Comparison of ENCODE assay signal across 8 cellular contexts in genomic region chr5:115415143-115415491, GRCh38.
A peak's percentile ranks its signal among the peaks of the same experiment; 100 is the strongest.
DNase-seq lines count a peak whose midpoint lies in the region; ATAC-seq and TF ChIP-seq lines count a peak whose summit lies in the region.

No MANE protein-coding gene starts in this region.

- intact Hi-C loops in mucosa of descending colon (cut with DNase I, micrococcal nuclease) (no loop called here), sigmoid colon (cut with DNase I) (no loop called here)

- no peak for TF ChIP-seq POLR2A in sigmoid colon (IDR thresholded peaks at IDR 0.05)

- peak overlapping the region in 1 of 4 donors; percentile 22 for H3K27ac ChIP-seq in sigmoid colon

- peaks cover 51% of the 10 kb centered on the region for H3K4me1 ChIP-seq in mucosa of descending colon (ENCODE audit: low read depth)
- peaks cover 0 to 16% (median 7%) of the 10 kb centered on the region in 4 donors for H3K4me1 ChIP-seq in sigmoid colon

- no peaks in the 10 kb centered on the region for H3K27me3 ChIP-seq in sigmoid colon

- H3K4me3 ChIP-seq in astrocyte of the cerebellum (ENCODE audit: low read depth, low read length) (no peak overlapping the region), mucosa of descending colon (no peak overlapping the region), sigmoid colon (no peak overlapping the region)

- in situ Hi-C loops in astrocyte of the cerebellum (cut with HindIII; ENCODE audit: low sequenced_read_pairs): no loop called here

- no peak for TF ChIP-seq EP300 in sigmoid colon (IDR thresholded peaks at IDR 0.05)

- no peak for TF ChIP-seq CTCF in astrocyte of the cerebellum (IDR thresholded peaks at IDR 0.05; ENCODE audit: low read depth, low read length, missing control alignments)
- no peak for TF ChIP-seq CTCF in mucosa of descending colon (IDR thresholded peaks at IDR 0.05)
- no peak for TF ChIP-seq CTCF in sigmoid colon (IDR thresholded peaks at IDR 0.05)

- DNase-seq in DMS79 (lab: John Stamatoyannopoulos, UW): peak; percentile 17
- DNase-seq in astrocyte of the cerebellum (ENCODE audit: low read depth): peak; percentile 70
- DNase-seq in mucosa of descending colon: peak; percentile 83 to 97 (median 86)
- no peak for DNase-seq in SIG-M5 (lab: John Stamatoyannopoulos, UW)
- DNase-seq in sigmoid colon: no peak
- DNase-seq in GOT3 (lab: John Stamatoyannopoulos, UW): no peak

- H3K9me3 ChIP-seq in mucosa of descending colon (no peaks in the 10 kb centered on the region), sigmoid colon (no peaks in the 10 kb centered on the region)

- ATAC-seq in HG02884 (IDR thresholded peaks at IDR 0.05; ENCODE audit: unreplicated experiment): peak; percentile 63
- peak; percentile 92 for ATAC-seq in mucosa of descending colon
- no peak for ATAC-seq in GM19328 (IDR thresholded peaks at IDR 0.05; ENCODE audit: unreplicated experiment)

- H3K36me3 ChIP-seq in mucosa of descending colon (ENCODE audit: low read depth): no peaks in the 10 kb centered on the region
- H3K36me3 ChIP-seq in sigmoid colon: no peaks in the 10 kb centered on the region

- 15 to 59% methylated on average over 1 of the region's 1 CpG for WGBS in sigmoid colon, 2 donors

Comparison
In these comparisons a context has a peak if more than half of its experiments do, and no peak if none do; other contexts are left out.
1. DNase-seq: peak in DMS79 (single experiment), astrocyte of the cerebellum (single experiment) and mucosa of descending colon (3 of 3); none in SIG-M5 (single experiment), sigmoid colon (single experiment) and GOT3 (single experiment).